ENCODE assay signal across 19 cellular contexts in genomic region chr17:30567231-30568116, GRCh38.
DNase-seq lines count a peak whose midpoint lies in the region; ATAC-seq and TF ChIP-seq lines count a peak whose summit lies in the region.
"Had no signal": no experiment of that assay in that cellular context is flagged by ENCODE, and none has a peak within 500 bp of the region (broad histone marks: within the 10 kb centered on the region; RNA-seq: fewer than 3 reads in every experiment).

No MANE protein-coding gene starts in this region.

- H3K4ac ChIP-seq in neuronal stem cell (ENCODE audit: low read length), result peak overlapping the region; percentile 53

- H3K4me3 ChIP-seq in SK-N-SH (ENCODE audit: low read depth in 2 of 2, low read length in 1 of 2) (no peak overlapping the region), neuronal stem cell (ENCODE audit: low read length in 2 of 2) (no peak overlapping the region), upper lobe of right lung (no peak overlapping the region)

- H3K27ac Mint-ChIP-seq in glutamatergic neuron (ENCODE audit: unreplicated experiment), result no peak overlapping the region
- H3K27ac Mint-ChIP-seq in stimulated activated effector memory CD8-positive, alpha-beta T cell treated with anti-CD3 and anti-CD28 coated beads, Interleukin-12 subunit alpha, Interleukin-12 subunit beta, amount 100 ng/mL, for 72 hours, result no peak overlapping the region
- H3K27ac Mint-ChIP-seq: B cell had no signal

- ATAC-seq in SK-N-SH treated with all-trans-retinoic acid at 6 μM for 48 hours (no peak), upper lobe of right lung (no peak)
- ATAC-seq in stimulated activated effector memory CD8-positive, alpha-beta T cell treated with anti-CD3 and anti-CD28 coated beads, Interleukin-12 subunit alpha, Interleukin-12 subunit beta, amount 100 ng/mL, for 72 hours, result no peak

- no peaks in the 10 kb centered on the region for H3K9me2 ChIP-seq in SK-N-SH

- H3K36me3 Mint-ChIP-seq in glutamatergic neuron (ENCODE audit: unreplicated experiment), result peaks cover 4% of the 10 kb centered on the region
- H3K36me3 Mint-ChIP-seq in stimulated activated effector memory CD8-positive, alpha-beta T cell treated with anti-CD3 and anti-CD28 coated beads, Interleukin-12 subunit alpha, Interleukin-12 subunit beta, amount 100 ng/mL, for 72 hours, result no peaks in the 10 kb centered on the region
- H3K36me3 Mint-ChIP-seq: CD4-positive, CD25-positive, alpha-beta regulatory T cell had no signal

- H3K23ac ChIP-seq in neuronal stem cell (ENCODE audit: low read depth, low read length, poor library complexity), result no peak overlapping the region

- H2AFZ ChIP-seq in SK-N-SH (ENCODE audit: low read depth) (no peak overlapping the region), neuronal stem cell (ENCODE audit: low read length) (peak overlapping the region; percentile 40)

- H3K9ac ChIP-seq in SK-N-SH (no peak overlapping the region), neuronal stem cell (ENCODE audit: low read depth, low read length, poor library complexity) (no peak overlapping the region)

- intact Hi-C loops in upper lobe of right lung (cut with DNase I), result no loop called here

- H3K4me1 ChIP-seq in SK-N-SH (ENCODE audit: control insufficient read depth in 1 of 2, insufficient read depth in 2 of 2, low read depth in 1 of 2, low read length in 1 of 2), result peaks cover 0 to 4% of the 10 kb centered on the region in 2 experiments; a peak in 1 of 4 replicates
- H3K4me1 ChIP-seq in neuronal stem cell (ENCODE audit: control insufficient read depth in 2 of 2, insufficient read depth in 1 of 2, low read depth in 1 of 2, low read length in 2 of 2), result peaks cover 3 to 9% of the 10 kb centered on the region in 2 donors
- H3K4me1 ChIP-seq in upper lobe of right lung, result no peaks in the 10 kb centered on the region

- peak overlapping the region; percentile 76 for H3K18ac ChIP-seq in neuronal stem cell (ENCODE audit: low read length)

- no peak overlapping the region for H3K27ac ChIP-seq in SK-N-SH (ENCODE audit: low read depth in 2 of 2, low read length in 1 of 2)
- no peak overlapping the region for H3K27ac ChIP-seq in neuronal stem cell (replicated peaks; ENCODE audit: low read length)
- H3K27ac ChIP-seq in upper lobe of right lung, result no peak overlapping the region
- H3K27ac ChIP-seq: 22Rv1 had no signal

- H3K79me1 ChIP-seq in neuronal stem cell (ENCODE audit: low read depth, low read length), result no peaks in the 10 kb centered on the region

- TF ChIP-seq EP300 in SK-N-SH (IDR thresholded peaks at IDR 0.05; ENCODE audit: borderline replicate concordance in 1 of 2, low read depth in 1 of 2, low read length in 1 of 2), result no peak

- H2BK120ac ChIP-seq in neuronal stem cell (ENCODE audit: low read depth, low read length), result no peak overlapping the region

- H4K8ac ChIP-seq in neuronal stem cell (ENCODE audit: low read depth, low read length), result no peak overlapping the region

- H2BK5ac ChIP-seq in neuronal stem cell (ENCODE audit: low read length), result no peak overlapping the region

- H3K27me3 ChIP-seq in SK-N-SH (ENCODE audit: insufficient read depth) (no peaks in the 10 kb centered on the region), neuronal stem cell (ENCODE audit: control insufficient read depth in 3 of 3, insufficient read depth in 3 of 3, low read depth in 1 of 3, low read length in 3 of 3) (no peaks in the 10 kb centered on the region), upper lobe of right lung (no peaks in the 10 kb centered on the region)

- no peaks in the 10 kb centered on the region for H4K20me1 ChIP-seq in SK-N-SH (ENCODE audit: insufficient read depth)

- no peak overlapping the region for H4K91ac ChIP-seq in neuronal stem cell (ENCODE audit: low read depth, low read length, poor library complexity)

- H3K9me3 ChIP-seq in SK-N-SH (no peaks in the 10 kb centered on the region), neuronal stem cell (replicated peaks in 1 of 2; ENCODE audit: control insufficient read depth in 2 of 2, insufficient read depth in 1 of 2, low read depth in 1 of 2, low read length in 2 of 2) (no peaks in the 10 kb centered on the region), upper lobe of right lung (no peaks in the 10 kb centered on the region)
- H3K9me3 ChIP-seq: Caco-2 had no signal

- H3K36me3 ChIP-seq in SK-N-SH (replicated peaks in 1 of 2; ENCODE audit: control insufficient read depth in 1 of 2, insufficient read depth in 2 of 2, low read length in 1 of 2) (no peaks in the 10 kb centered on the region), neuronal stem cell (replicated peaks in 1 of 2; ENCODE audit: control insufficient read depth in 2 of 2, insufficient read depth in 2 of 2, low read length in 2 of 2) (no peaks in the 10 kb centered on the region), upper lobe of right lung (no peaks in the 10 kb centered on the region)

- peaks cover 2% of the 10 kb centered on the region for H3K9me3 Mint-ChIP-seq in glutamatergic neuron (ENCODE audit: unreplicated experiment)
- no peaks in the 10 kb centered on the region for H3K9me3 Mint-ChIP-seq in stimulated activated effector memory CD8-positive, alpha-beta T cell treated with anti-CD3 and anti-CD28 coated beads, Interleukin-12 subunit alpha, Interleukin-12 subunit beta, amount 100 ng/mL, for 72 hours
- H3K9me3 Mint-ChIP-seq: CD4-positive, CD25-positive, alpha-beta regulatory T cell had no signal

- no peak overlapping the region for H2BK15ac ChIP-seq in neuronal stem cell (ENCODE audit: low read length)

- peak overlapping the region; percentile 47 for H3K14ac ChIP-seq in neuronal stem cell (ENCODE audit: low read length)

- H3K4me1 Mint-ChIP-seq in glutamatergic neuron (ENCODE audit: low read depth, unreplicated experiment), result peaks cover 2% of the 10 kb centered on the region
- H3K4me1 Mint-ChIP-seq in stimulated activated effector memory CD8-positive, alpha-beta T cell treated with anti-CD3 and anti-CD28 coated beads, Interleukin-12 subunit alpha, Interleukin-12 subunit beta, amount 100 ng/mL, for 72 hours, result no peaks in the 10 kb centered on the region
- H3K4me1 Mint-ChIP-seq: CD4-positive, CD25-positive, alpha-beta regulatory T cell had no signal

- H3K4me2 ChIP-seq in SK-N-SH (no peak overlapping the region), neuronal stem cell (ENCODE audit: insufficient read depth, low read length, poor library complexity, severe bottlenecking) (no peak overlapping the region)

- H3K79me2 ChIP-seq in SK-N-SH (ENCODE audit: insufficient read depth), result no peaks in the 10 kb centered on the region

- TF ChIP-seq CTCF in SK-N-SH (IDR thresholded peaks at IDR 0.05) (no peak), glutamatergic neuron (IDR thresholded peaks at IDR 0.05; ENCODE audit: partially characterized antibody, unreplicated experiment) (no peak), upper lobe of right lung (IDR thresholded peaks at IDR 0.05) (no peak)

- POLR2A ChIA-PET in SK-N-SH (lab: Yijun Ruan, JAX), result no interaction called here

- peak overlapping the region; percentile 14 for H3K4me3 Mint-ChIP-seq in glutamatergic neuron (ENCODE audit: unreplicated experiment)
- H3K4me3 Mint-ChIP-seq in stimulated activated effector memory CD8-positive, alpha-beta T cell treated with anti-CD3 and anti-CD28 coated beads, Interleukin-12 subunit alpha, Interleukin-12 subunit beta, amount 100 ng/mL, for 72 hours, result no peak overlapping the region
- H3K4me3 Mint-ChIP-seq: B cell; CD4-positive, CD25-positive, alpha-beta regulatory T cell had no signal

- CTCF ChIA-PET in SK-N-SH (lab: Yijun Ruan, JAX), result interaction anchor here (0.8 kb wide), 1 partner anchor 131 kb away, joined by 3 read pairs; no protein-coding TSS in a partner anchor

- H3K27me3 Mint-ChIP-seq in glutamatergic neuron (ENCODE audit: unreplicated experiment), result no peaks in the 10 kb centered on the region

- no peak for TF ChIP-seq RAD21 in SK-N-SH (IDR thresholded peaks at IDR 0.05; ENCODE audit: low read length)

- H3F3A ChIP-seq in SK-N-SH (replicated peaks; ENCODE audit: insufficient read depth), result no peaks in the 10 kb centered on the region

- H2AK5ac ChIP-seq in neuronal stem cell (ENCODE audit: low read depth, low read length), result no peak overlapping the region

- DNase-seq in SK-N-SH (no peak), glutamatergic neuron (no peak), neuronal stem cell (ENCODE audit: low spot score) (no peak), upper lobe of right lung (peak; percentile 46), NCI-H524 treated with DMSO at 0.1 percent for 48 hours (lab: John Stamatoyannopoulos, UW) (no peak), cortex of kidney (lab: John Stamatoyannopoulos, UW) (no peak)
- no peak for DNase-seq in stimulated activated effector memory CD8-positive, alpha-beta T cell treated with anti-CD3 and anti-CD28 coated beads, Interleukin-12 subunit alpha, Interleukin-12 subunit beta, amount 100 ng/mL, for 72 hours (ENCODE audit: low spot score in 2 of 2)
- DNase-seq: Caco-2; CD4-positive, CD25-positive, alpha-beta regulatory T cell; EL; IMR-90; Kasumi-1; NCI-H1105; NCI-H1694; NCI-H524; Right ventricle myocardium superior had no signal

- H2BK12ac ChIP-seq in neuronal stem cell (ENCODE audit: low read length), result no peak overlapping the region

- WGBS in SK-N-SH (ENCODE audit: low lambda C conversion rate), result 80% methylated on average over 16 of the region's 17 CpGs
- WGBS in neuronal stem cell (ENCODE audit: extremely low coverage in 2 of 2, insufficient read length in 2 of 2, insufficient replicate concordance in 1 of 2), 2 donors, result no CpG with 5 or more reads among the region's 17 CpGs

TF ChIP-seq in SK-N-SH, 30 proteins besides CTCF, POLR2A, EP300 and RAD21:
- peak; percentile 15; the same call in 1 of the 2 replicates for TF ChIP-seq GATA2 (CRISPR knock-in tag; IDR thresholded peaks at IDR 0.05)
- TF ChIP-seq RXRA (IDR thresholded peaks at IDR 0.05; ENCODE audit: borderline replicate concordance, low read depth), result no peak

TF ChIP-seq in SK-N-SH treated with all-trans-retinoic acid at 6 μM for 48 hours, 23 proteins besides CTCF, POLR2A, EP300 and RAD21 (continues in another document):
- TF ChIP-seq RARB (CRISPR knock-in tag; IDR thresholded peaks at IDR 0.05), result no peak
- TF ChIP-seq CSDC2 (CRISPR knock-in tag; IDR thresholded peaks at IDR 0.05), result no peak
- no peak for TF ChIP-seq ISL1 (CRISPR knock-in tag; IDR thresholded peaks at IDR 0.05)
- no peak for TF ChIP-seq TOX (CRISPR knock-in tag; IDR thresholded peaks at IDR 0.05; ENCODE audit: borderline replicate concordance)
- no peak for TF ChIP-seq ZC3H10 (CRISPR knock-in tag; IDR thresholded peaks at IDR 0.05)
